ENCODE assay signal across 9 cellular contexts in genomic region chr11:111911563-111912401, GRCh38. TPM values are rescaled to one million over a fixed set of nuclear protein-coding genes. Genes with fewer than 3 reads are reported as not detected.
A peak's percentile ranks its signal among the peaks of the same experiment; 100 is the strongest.
DNase-seq lines count a peak whose midpoint lies in the region; ATAC-seq and TF ChIP-seq lines count a peak whose summit lies in the region.
"Had no signal": no experiment of that assay in that cellular context is flagged by ENCODE, and none has a peak within 500 bp of the region (broad histone marks: within the 10 kb centered on the region; RNA-seq: fewer than 3 reads in every experiment).

A gene with protein sequence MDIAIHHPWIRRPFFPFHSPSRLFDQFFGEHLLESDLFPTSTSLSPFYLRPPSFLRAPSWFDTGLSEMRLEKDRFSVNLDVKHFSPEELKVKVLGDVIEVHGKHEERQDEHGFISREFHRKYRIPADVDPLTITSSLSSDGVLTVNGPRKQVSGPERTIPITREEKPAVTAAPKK (minus strand): TSS chr11:111911770. CDS start chr11:111911724, 46 bp downstream.

- TF ChIP-seq RAD21 in liver (IDR thresholded peaks at IDR 0.05) = no peak

- peaks cover 14% of the 10 kb centered on the region for H3K4me1 ChIP-seq in ectodermal cell (ENCODE audit: control insufficient read depth, insufficient read depth, low read length)
- no peaks in the 10 kb centered on the region for H3K4me1 ChIP-seq in liver (ENCODE audit: control insufficient read depth in 4 of 4, insufficient read depth in 4 of 4, low read length in 3 of 4)
- H3K4me1 ChIP-seq in testis = peaks cover 21% of the 10 kb centered on the region

- H3K9me3 ChIP-seq in ectodermal cell (ENCODE audit: control insufficient read depth, low read length) (no peaks in the 10 kb centered on the region), liver (ENCODE audit: control insufficient read depth in 4 of 4, low read length in 3 of 4) (no peaks in the 10 kb centered on the region), testis (no peaks in the 10 kb centered on the region)

- intact Hi-C loops in testis (cut with DNase I; ENCODE audit: low total_unique reads) = no loop called here

- TF ChIP-seq CTCF in liver (IDR thresholded peaks at IDR 0.05; ENCODE audit: low read depth, low read length, missing input control) = no peak
- TF ChIP-seq CTCF in testis (IDR thresholded peaks at IDR 0.05) = no peak

- no peaks in the 10 kb centered on the region for H3K27me3 ChIP-seq in ectodermal cell (ENCODE audit: control insufficient read depth, insufficient read depth, low read length, poor library complexity, severe bottlenecking)
- no peaks in the 10 kb centered on the region for H3K27me3 ChIP-seq in liver (ENCODE audit: control insufficient read depth in 4 of 4, insufficient read depth in 4 of 4, low read length in 3 of 4)
- H3K27me3 ChIP-seq in testis = no peaks in the 10 kb centered on the region

- TF ChIP-seq POLR2A in testis (IDR thresholded peaks at IDR 0.05) = no peak

- H3K27ac ChIP-seq in ectodermal cell (ENCODE audit: insufficient read depth, low read depth, low read length, poor library complexity, severe bottlenecking) (peak within 1 kb of the TSS; percentile 32), liver (ENCODE audit: low read depth in 1 of 2, low read length in 2 of 2) (peak within 1 kb of the TSS; percentile 50 to 62), testis (peak within 1 kb of the TSS; percentile 90)
- H3K27ac ChIP-seq: HL-60 had no signal

- DNase-seq in M059J (ENCODE audit: low read depth) (peak; percentile 61), testis (peak; percentile 84), T-helper 1 cell (no peak), COLO668 (lab: John Stamatoyannopoulos, UW; ENCODE audit: unreplicated experiment) (no peak)
- no peak for DNase-seq in activated CD8-positive, alpha-beta memory T cell treated with anti-CD3 and anti-CD28 coated beads for 24 hours

- WGBS in ectodermal cell, 2 experiments = 73 to 74% methylated on average over 17 of the region's 17 CpGs
- WGBS in liver = 54% methylated on average over 17 of the region's 17 CpGs
- WGBS in testis, 2 donors = 40 to 50% methylated on average over 13 to 17 of the region's 17 CpGs

- no peak for ATAC-seq in HG03442 (IDR thresholded peaks at IDR 0.05; ENCODE audit: unreplicated experiment)

- H3K36me3 ChIP-seq in ectodermal cell (ENCODE audit: control insufficient read depth, insufficient read depth, low read length) (no peaks in the 10 kb centered on the region), liver (ENCODE audit: control insufficient read depth in 4 of 4, insufficient read depth in 3 of 4, low read depth in 1 of 4, low read length in 3 of 4) (no peaks in the 10 kb centered on the region), testis (ENCODE audit: low read depth, missing control alignments) (no peaks in the 10 kb centered on the region)

- no peak within 1 kb of the TSS for H3K9ac ChIP-seq in liver (ENCODE audit: low read depth in 1 of 2, low read length in 2 of 2)

- no peak within 1 kb of the TSS for H3K4me3 ChIP-seq in ectodermal cell (ENCODE audit: insufficient read depth, low read depth, low read length)
- H3K4me3 ChIP-seq in liver (ENCODE audit: low read depth in 1 of 3, low read length in 3 of 3) = peak within 1 kb of the TSS in 1 of 3 donors; percentile 11
- peak within 1 kb of the TSS; percentile 57 to 58 for H3K4me3 ChIP-seq in testis

TF ChIP-seq in liver, 16 proteins besides CTCF, POLR2A, EP300 and RAD21:
- TF ChIP-seq NR2F2 (IDR thresholded peaks at IDR 0.05) (no peak), HNF4G (IDR thresholded peaks at IDR 0.05) (no peak), YY1 (IDR thresholded peaks at IDR 0.05) (no peak), SP1 (IDR thresholded peaks at IDR 0.05) (peak; percentile 34)

RNA-seq across cellular contexts. Expression of the gene that starts here (rescaled TPM):
- total RNA-seq in M059J (2014; rRNA removed; shearing (Covaris generic)) = 1.7 TPM in 1 of 2 replicates, not detected in the other
- polyA plus RNA-seq in ectodermal cell (2013, experiment 1 of 4) = 3.0 TPM
- 2.5 TPM for polyA plus RNA-seq in ectodermal cell (2013, experiment 2 of 4)
- polyA plus RNA-seq in ectodermal cell (2013, experiment 3 of 4) = 6.8 TPM
- 3.3 TPM for polyA plus RNA-seq in ectodermal cell (2013, experiment 4 of 4)
- 1 to 10 TPM in 1 of 2 donors, under 1 TPM in 1; 0.33 to 2.6 TPM for total RNA-seq in liver
- 1 to 10 TPM; 4.7 to 8.6 TPM for polyA plus RNA-seq in liver
- total RNA-seq in testis = 10 to 100 TPM; 18.4 to 20.6 TPM
- 116 TPM for polyA plus RNA-seq in testis (ENCODE audit: insufficient read depth, low read depth, low replicate concordance)

Comparison
In these comparisons a context has a peak if more than half of its experiments do, and no peak if none do; other contexts are left out.
1. RNA of the gene that starts here (polyA plus RNA-seq): 116 TPM in testis (single experiment); 4.7 to 8.6 TPM in liver; every median in the first group is over 10 times any median in the second.
2. DNase-seq: peak in M059J (single experiment) and testis (single experiment); none in T-helper 1 cell (0 of 5), COLO668 (single experiment) and activated CD8-positive, alpha-beta memory T cell treated with anti-CD3 and anti-CD28 coated beads for 24 hours (single experiment).
3. H3K27ac ChIP-seq: peak in every context shown above with its lines; median percentile 90 in testis; 56 in liver; 32 in ectodermal cell.